24 cellular contexts compared by ENCODE assay signal in the genomic region with DNA sequence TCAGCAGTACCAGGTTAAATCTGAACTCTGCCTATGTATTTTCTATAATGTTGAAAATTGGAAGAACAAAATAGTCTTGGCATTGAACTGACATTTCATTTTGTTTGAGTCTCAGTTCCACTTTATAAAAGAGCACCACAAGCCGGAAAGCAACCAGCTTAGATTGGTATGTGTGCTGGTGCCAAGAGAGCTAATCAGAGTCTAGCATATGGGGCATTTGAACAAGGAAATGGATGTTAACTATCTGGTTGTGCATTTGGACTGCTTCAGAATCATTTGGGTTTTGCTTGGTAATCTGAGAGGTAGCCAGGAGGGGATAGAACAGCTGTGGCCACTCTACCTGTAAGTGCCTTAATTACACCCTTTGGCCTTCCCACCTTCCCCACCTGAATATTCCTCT.
"Had no signal": no experiment of that assay in that cellular context is flagged by ENCODE, and none has a peak within 500 bp of the region (broad histone marks: within the 10 kb centered on the region; RNA-seq: fewer than 3 reads in every experiment).

No MANE protein-coding gene starts in this region.

- H3K36me3 ChIP-seq: adrenal gland, ascending aorta, brain microvascular endothelial cell, esophagus muscularis mucosa, thoracic aorta, upper lobe of left lung, WERI-Rb-1 had no signal

- H3K27me3 ChIP-seq: adrenal gland, ascending aorta, brain microvascular endothelial cell, dorsolateral prefrontal cortex, esophagus muscularis mucosa, upper lobe of left lung had no signal

- H3K4me1 ChIP-seq: adrenal gland, ascending aorta, esophagus muscularis mucosa, upper lobe of left lung had no signal

- H3K4me3 ChIP-seq: adrenal gland, ascending aorta, dorsolateral prefrontal cortex, esophagus muscularis mucosa, thoracic aorta, upper lobe of left lung had no signal

- DNase-seq: activated CD4-positive, alpha-beta T cell treated with anti-CD3 and anti-CD28 coated beads, Interleukin-2, amount 50 U/mL, for 4 hours; activated CD8-positive, alpha-beta memory T cell treated with anti-CD3 and anti-CD28 coated beads, Interleukin-2, amount 50 U/mL, for 48 hours; activated naive CD4-positive, alpha-beta T cell; activated T-cell treated with anti-CD3 and anti-CD28 coated beads, Interleukin-2, amount 50 U/mL, for 4 hours; adrenal gland; brain microvascular endothelial cell; dorsolateral prefrontal cortex; head of caudate nucleus; islet precursor cell; left cardiac atrium; retina; stimulated activated CD4-positive, alpha-beta T cell treated with anti-CD3 and anti-CD28 coated beads, Interleukin-2, amount 100 ng/mL, for 48 hours; stimulated activated CD8-positive, alpha-beta memory T cell treated with anti-CD3 and anti-CD28 coated beads, Interleukin-4, amount 100 ng/mL, for 48 hours; stimulated activated naive CD4-positive, alpha-beta T cell; upper lobe of left lung; WERI-Rb-1 had no signal

- H3K9me3 ChIP-seq: ascending aorta, esophagus muscularis mucosa, thoracic aorta, upper lobe of left lung had no signal

- H3K9me3 Mint-ChIP-seq: activated T-helper 2 cell treated with anti-CD3 and anti-CD28 coated beads, Interferon-gamma antibody, Interleukin-2, Interleukin-4, amounts not matched to agents 10 μg/mL and 5 μg/mL and 100 μg/mL, durations not matched to agents 14 hours and 24 hours and 36 hours had no signal

- H3K27ac Mint-ChIP-seq: activated naive CD8-positive, alpha-beta T cell; activated T-helper 2 cell treated with anti-CD3 and anti-CD28 coated beads, Interferon-gamma antibody, Interleukin-2, Interleukin-4, amounts not matched to agents 10 μg/mL and 5 μg/mL and 100 μg/mL, durations not matched to agents 14 hours and 24 hours and 36 hours; memory B cell; natural killer cell treated with Interleukin-12 subunit alpha and Interleukin-12 subunit beta and Interleukin-15 and Interleukin-18, amount 100 ng/mL, for 72 hours; progenitor cell of endocrine pancreas had no signal

- H3K27me3 Mint-ChIP-seq: activated naive CD8-positive, alpha-beta T cell; memory B cell; natural killer cell treated with Interleukin-12 subunit alpha and Interleukin-12 subunit beta and Interleukin-15 and Interleukin-18, amount 100 ng/mL, for 72 hours; progenitor cell of endocrine pancreas had no signal

- H3K36me3 Mint-ChIP-seq: activated naive CD8-positive, alpha-beta T cell; memory B cell had no signal

- ATAC-seq: activated T-cell treated with anti-CD3 and anti-CD28 coated beads, Interleukin-2, amount 50 U/mL, for 4 hours; left cardiac atrium; natural killer cell treated with Interleukin-12 subunit alpha and Interleukin-12 subunit beta and Interleukin-15 and Interleukin-18, amount 100 ng/mL, for 72 hours had no signal

- H3K4me1 Mint-ChIP-seq: memory B cell had no signal

- H3K27ac ChIP-seq: adrenal gland, ascending aorta, brain microvascular endothelial cell, dorsolateral prefrontal cortex, esophagus muscularis mucosa, thoracic aorta, upper lobe of left lung, WERI-Rb-1 had no signal

- H3K4me3 Mint-ChIP-seq: activated naive CD8-positive, alpha-beta T cell; activated T-cell treated with anti-CD3 and anti-CD28 coated beads, Interleukin-2, amount 50 U/mL, for 4 hours; memory B cell; natural killer cell treated with Interleukin-12 subunit alpha and Interleukin-12 subunit beta and Interleukin-15 and Interleukin-18, amount 100 ng/mL, for 72 hours had no signal
